ENCODE assay signal across 23 cellular contexts in the genomic region with DNA sequence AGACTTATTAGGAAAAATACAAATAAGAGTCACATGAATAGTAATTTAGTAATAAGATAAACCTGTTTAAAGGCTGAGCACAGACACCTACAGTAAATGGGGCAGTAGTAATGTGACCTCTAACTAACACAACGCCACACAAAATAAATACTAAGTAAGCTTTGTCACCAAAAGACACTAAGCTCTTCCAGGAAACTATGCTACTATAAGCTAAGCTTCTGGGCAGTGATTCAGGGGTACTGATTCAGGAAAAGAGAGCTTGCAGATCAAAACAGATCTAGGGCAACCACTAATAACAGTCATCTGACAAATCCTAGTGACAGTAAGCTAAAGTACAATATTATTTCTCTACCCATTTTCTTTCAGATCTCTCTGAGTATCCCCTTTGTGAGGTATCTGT.
DNase-seq lines count a peak whose midpoint lies in the region; ATAC-seq and TF ChIP-seq lines count a peak whose summit lies in the region.
"Had no signal": no experiment of that assay in that cellular context is flagged by ENCODE, and none has a peak within 500 bp of the region (broad histone marks: within the 10 kb centered on the region; RNA-seq: fewer than 3 reads in every experiment).

No MANE protein-coding gene starts in this region.

- no peak overlapping the region for H2BK5ac ChIP-seq in IMR-90 (ENCODE audit: low read depth, low read length, poor library complexity, severe bottlenecking)

- H3K4me1 Mint-ChIP-seq in chondrocyte (ENCODE audit: low read depth), result peaks cover 61% of the 10 kb centered on the region
- H3K4me1 Mint-ChIP-seq: activated CD4-positive, alpha-beta T cell treated with anti-CD3 and anti-CD28 coated beads, Interleukin-2, amount 10 ng/mL, durations not matched to agents 7 days and 5 days had no signal

- no peak overlapping the region for H2BK15ac ChIP-seq in IMR-90 (ENCODE audit: low read depth, low read length)

- POLR2A ChIA-PET in IMR-90 (lab: Charles Lee; ENCODE audit: unreplicated experiment), result interaction anchor here (0.6 kb wide), 1 partner anchor 298 kb away, joined by 5 read pairs; no protein-coding TSS in a partner anchor

- H3K36me3 Mint-ChIP-seq in chondrocyte (ENCODE audit: low read depth), result peaks cover 6% of the 10 kb centered on the region

- no peak overlapping the region for H3K4me3 Mint-ChIP-seq in chondrocyte (ENCODE audit: unreplicated experiment)
- H3K4me3 Mint-ChIP-seq: activated CD4-positive, alpha-beta T cell treated with anti-CD3 and anti-CD28 coated beads, Interleukin-2, amount 10 ng/mL, durations not matched to agents 7 days and 5 days had no signal

- H3K27me3 Mint-ChIP-seq in chondrocyte (ENCODE audit: low read depth), result no peaks in the 10 kb centered on the region
- H3K27me3 Mint-ChIP-seq: activated CD4-positive, alpha-beta T cell treated with anti-CD3 and anti-CD28 coated beads, Interleukin-2, amount 10 ng/mL, durations not matched to agents 7 days and 5 days had no signal

- no peak for TF ChIP-seq CTCF in IMR-90 (conservative IDR thresholded peaks at IDR 0.05; ENCODE audit: low read depth, low read length)
- TF ChIP-seq CTCF in chondrocyte (IDR thresholded peaks at IDR 0.05), result no peak
- no peak for TF ChIP-seq CTCF in retinal pigment epithelial cell (conservative IDR thresholded peaks at IDR 0.05; ENCODE audit: low read depth, low read length)
- no peak for TF ChIP-seq CTCF in GM13976 (IDR thresholded peaks at IDR 0.05; ENCODE audit: borderline replicate concordance, control extremely low read depth, extremely low read depth, insufficient read depth, missing control alignments)

- H3K9me3 ChIP-seq in IMR-90 (ENCODE audit: control insufficient read depth, insufficient read depth, low read length), result no peaks in the 10 kb centered on the region
- H3K9me3 ChIP-seq: Peyer's patch, spleen, thyroid gland had no signal

- H2AFZ ChIP-seq in IMR-90 (replicated peaks; ENCODE audit: low read length, poor library complexity), result no peak overlapping the region

- H3K14ac ChIP-seq in IMR-90 (replicated peaks; ENCODE audit: low read depth, low read length), result no peak overlapping the region

- no peak for TF ChIP-seq RAD21 in IMR-90 (IDR thresholded peaks at IDR 0.05; ENCODE audit: low read length)

- H3K9ac ChIP-seq in IMR-90 (ENCODE audit: low read depth, low read length), result no peak overlapping the region
- H3K9ac ChIP-seq: KMS-11 had no signal

- no peak overlapping the region for H3K23ac ChIP-seq in IMR-90 (ENCODE audit: low read depth, low read length)

- intact Hi-C loops in IMR-90 (cut with micrococcal nuclease), result no loop called here

- WGBS in IMR-90 (ENCODE audit: extremely low coverage in 2 of 2, insufficient read length in 1 of 2), 2 experiments, result no CpG with 5 or more reads among the region's 1 CpG

- no peak overlapping the region for H2AK5ac ChIP-seq in IMR-90 (ENCODE audit: low read depth, low read length)

- H3K9me3 Mint-ChIP-seq in chondrocyte (ENCODE audit: low read depth), result no peaks in the 10 kb centered on the region
- H3K9me3 Mint-ChIP-seq: activated CD4-positive, alpha-beta T cell treated with anti-CD3 and anti-CD28 coated beads, Interleukin-2, amount 10 ng/mL, durations not matched to agents 7 days and 5 days had no signal

- peak; percentile 60 for ATAC-seq in IMR-90 (ENCODE audit: low read depth)
- ATAC-seq: left colon had no signal

- no peaks in the 10 kb centered on the region for H3K27me3 ChIP-seq in IMR-90 (ENCODE audit: control insufficient read depth, insufficient read depth, low read length)
- H3K27me3 ChIP-seq: Peyer's patch, spleen, thyroid gland had no signal

- H2AK9ac ChIP-seq in IMR-90 (replicated peaks; ENCODE audit: low read depth, low read length, poor library complexity), result no peak overlapping the region

- peaks cover 4% of the 10 kb centered on the region; the same call in 1 of the 2 replicates for H3K4me1 ChIP-seq in IMR-90 (ENCODE audit: control insufficient read depth, insufficient read depth, low read length)
- H3K4me1 ChIP-seq: Peyer's patch, spleen had no signal

- no peak overlapping the region for H3K18ac ChIP-seq in IMR-90 (ENCODE audit: low read depth, low read length)

- H2BK20ac ChIP-seq in IMR-90 (ENCODE audit: low read depth, low read length), result no peak overlapping the region

- H3K56ac ChIP-seq in IMR-90 (ENCODE audit: extremely low read depth, insufficient read depth, low read length), result no peak overlapping the region

- no peak overlapping the region for H2BK120ac ChIP-seq in IMR-90 (ENCODE audit: low read depth, low read length)

- H4K91ac ChIP-seq in IMR-90 (ENCODE audit: insufficient read depth, low read depth, low read length), result no peak overlapping the region

- peaks cover 3% of the 10 kb centered on the region in 2 experiments; a peak in 2 of 4 replicates for H3K79me1 ChIP-seq in IMR-90 (ENCODE audit: low read depth in 1 of 2, low read length in 2 of 2)

- no peak for TF ChIP-seq POLR2A in IMR-90 (IDR thresholded peaks at IDR 0.05; ENCODE audit: low read depth, low read length)

- H3K9me1 ChIP-seq in IMR-90 (ENCODE audit: insufficient read depth, low read length), result no peaks in the 10 kb centered on the region

- no TSS peak for BruUV-seq in IMR-90 (replicated peaks; lab: Mats Ljungman, UMichigan)

- no peak overlapping the region for H4K5ac ChIP-seq in IMR-90 (ENCODE audit: low read depth, low read length)

- no peak overlapping the region for H3K4ac ChIP-seq in IMR-90 (ENCODE audit: low read depth, low read length)

- no peaks in the 10 kb centered on the region; the same call in 1 of the 2 replicates for H3K36me3 ChIP-seq in IMR-90 (ENCODE audit: control insufficient read depth, insufficient read depth, low read length)
- H3K36me3 ChIP-seq: Peyer's patch, spleen, thyroid gland had no signal

- H4K20me1 ChIP-seq in IMR-90 (ENCODE audit: insufficient read depth, low read length), result no peaks in the 10 kb centered on the region

- DNase-seq in IMR-90 (peak; percentile 38), chondrocyte (ENCODE audit: low spot score) (no peak), kidney glomerular epithelial cell (lab: John Stamatoyannopoulos, UW) (peak; percentile 25), retinal pigment epithelial cell (ENCODE audit: low read depth) (peak; percentile 46), NCI-H1694 treated with DMSO at 0.1 percent for 48 hours (lab: John Stamatoyannopoulos, UW) (no peak), GM13976 (ENCODE audit: low spot score) (no peak), germinal center (ENCODE audit: low spot score) (no peak)
- DNase-seq in activated CD4-positive, alpha-beta T cell treated with anti-CD3 and anti-CD28 coated beads for 4 hours, result no peak
- DNase-seq: activated CD4-positive, alpha-beta T cell treated with anti-CD3 and anti-CD28 coated beads, Interleukin-2, amount 10 ng/mL, durations not matched to agents 7 days and 5 days; activated naive CD4-positive, alpha-beta T cell; aorta; cortex of kidney; H7; hippocampal formation; left colon; NCI-H1105; NCI-H2171; NCI-H774; Peyer's patch; spleen; SW 1271; thyroid gland had no signal

- H3K4me3 ChIP-seq in IMR-90 (ENCODE audit: insufficient read depth, low read depth, low read length), result no peak overlapping the region
- no peak overlapping the region for H3K4me3 ChIP-seq in retinal pigment epithelial cell (ENCODE audit: low read length)
- H3K4me3 ChIP-seq: Peyer's patch, spleen, thyroid gland had no signal

- no peak overlapping the region for H3K27ac ChIP-seq in IMR-90 (ENCODE audit: insufficient read depth, low read length)
- H3K27ac ChIP-seq: KMS-11, Peyer's patch, spleen, thyroid gland had no signal

- CTCF ChIA-PET in IMR-90 (lab: Yijun Ruan, JAX), result interaction anchor here (0.6 kb wide), 1 partner anchor 20 kb away, joined by 3 read pairs; no protein-coding TSS in a partner anchor

- in situ Hi-C loops in IMR-90 (cut with MboI; ENCODE audit: low sequenced_read_pairs), result no loop called here
- in situ Hi-C loops in GM13976 (cut with MboI; ENCODE audit: low sequenced_read_pairs, unreplicated experiment), result no loop called here

- peak overlapping the region; percentile 83 for H3K27ac Mint-ChIP-seq in chondrocyte (ENCODE audit: unreplicated experiment)
- H3K27ac Mint-ChIP-seq: activated CD4-positive, alpha-beta T cell treated with anti-CD3 and anti-CD28 coated beads, Interleukin-2, amount 10 ng/mL, durations not matched to agents 7 days and 5 days had no signal

- no peak overlapping the region for H3K4me2 ChIP-seq in IMR-90 (ENCODE audit: low read depth, low read length)
- H3K4me2 ChIP-seq: KMS-11 had no signal

- dilution Hi-C loops in IMR-90 (cut with HindIII; ENCODE audit: low sequenced_read_pairs, unreplicated experiment), result no loop called here

- no peak overlapping the region for H4K8ac ChIP-seq in IMR-90 (ENCODE audit: low read depth in 2 of 2, low read length in 2 of 2)

TF ChIP-seq in IMR-90, 13 proteins besides CTCF, POLR2A, EP300 and RAD21 (continues in another document):
- no peak for TF ChIP-seq BHLHE40 (IDR thresholded peaks at IDR 0.05; ENCODE audit: low read depth, low read length)
- no peak for TF ChIP-seq NFE2L2 (IDR thresholded peaks at IDR 0.05; ENCODE audit: low read depth, low read length)
- TF ChIP-seq RCOR1 (IDR thresholded peaks at IDR 0.05; ENCODE audit: insufficient replicate concordance, low read length), result no peak
- TF ChIP-seq, protein P1, sequence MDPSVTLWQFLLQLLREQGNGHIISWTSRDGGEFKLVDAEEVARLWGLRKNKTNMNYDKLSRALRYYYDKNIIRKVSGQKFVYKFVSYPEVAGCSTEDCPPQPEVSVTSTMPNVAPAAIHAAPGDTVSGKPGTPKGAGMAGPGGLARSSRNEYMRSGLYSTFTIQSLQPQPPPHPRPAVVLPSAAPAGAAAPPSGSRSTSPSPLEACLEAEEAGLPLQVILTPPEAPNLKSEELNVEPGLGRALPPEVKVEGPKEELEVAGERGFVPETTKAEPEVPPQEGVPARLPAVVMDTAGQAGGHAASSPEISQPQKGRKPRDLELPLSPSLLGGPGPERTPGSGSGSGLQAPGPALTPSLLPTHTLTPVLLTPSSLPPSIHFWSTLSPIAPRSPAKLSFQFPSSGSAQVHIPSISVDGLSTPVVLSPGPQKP (IDR thresholded peaks at IDR 0.05; ENCODE audit: borderline replicate concordance, low read depth, low read length), result no peak
- no peak for TF ChIP-seq USF2 (IDR thresholded peaks at IDR 0.05; ENCODE audit: low read depth, low read length)
- TF ChIP-seq CHD1 (IDR thresholded peaks at IDR 0.05; ENCODE audit: low read depth, low read length), result no peak
- no peak for TF ChIP-seq SMC3 (IDR thresholded peaks at IDR 0.05; ENCODE audit: low read depth, low read length)
- no peak for TF ChIP-seq MAZ (IDR thresholded peaks at IDR 0.05; ENCODE audit: borderline replicate concordance, low read depth, low read length)
- no peak for TF ChIP-seq FOS (IDR thresholded peaks at IDR 0.05; ENCODE audit: low read depth, low read length)
- TF ChIP-seq CEBPB (IDR thresholded peaks at IDR 0.05; ENCODE audit: low read depth, low read length), result no peak

Comparison
In these comparisons a context has a peak if more than half of its experiments do, and no peak if none do; other contexts are left out.
1. DNase-seq: peak in IMR-90 (single experiment), kidney glomerular epithelial cell (single experiment) and retinal pigment epithelial cell (single experiment); none in chondrocyte (single experiment), NCI-H1694 treated with DMSO at 0.1 percent for 48 hours (single experiment), GM13976 (single experiment), activated CD4-positive, alpha-beta T cell treated with anti-CD3 and anti-CD28 coated beads for 4 hours (0 of 2) and germinal center (single experiment).